ENCODE assay signal across 12 cellular contexts in the genomic region with DNA sequence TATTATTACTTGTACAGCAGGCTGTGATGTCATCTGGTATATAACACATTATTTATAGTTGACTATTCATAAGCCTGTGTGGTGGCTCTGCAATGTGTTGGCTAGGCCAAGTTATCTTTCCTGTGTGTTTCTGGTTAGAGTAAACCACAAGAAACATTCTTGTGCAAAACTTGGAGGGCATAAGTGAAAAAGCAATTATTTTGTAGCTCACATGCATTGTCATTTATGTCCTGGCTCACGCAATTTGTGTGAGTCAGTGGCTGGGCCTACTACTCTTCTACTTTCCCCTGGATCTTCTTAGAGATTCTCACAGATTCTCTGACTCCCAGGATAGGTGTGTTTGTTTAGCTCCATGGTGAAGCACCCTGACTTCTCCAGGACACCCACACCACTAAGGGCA. TPM values are rescaled to one million over a fixed set of nuclear protein-coding genes. Genes with fewer than 3 reads are reported as not detected.
DNase-seq lines count a peak whose midpoint lies in the region; ATAC-seq and TF ChIP-seq lines count a peak whose summit lies in the region.
"Had no signal": no experiment of that assay in that cellular context is flagged by ENCODE, and none has a peak within 500 bp of the region (broad histone marks: within the 10 kb centered on the region; RNA-seq: fewer than 3 reads in every experiment).

No MANE protein-coding gene starts in this region.

- H3K79me2 ChIP-seq in KMS-11 (ENCODE audit: insufficient read depth, low read depth) (no peaks in the 10 kb centered on the region), osteoblast (ENCODE audit: insufficient read depth, low read length) (no peaks in the 10 kb centered on the region)

- DNase-seq in NK-92 treated with Interleukin-12 subunit alpha and Interleukin-12 subunit beta, amount 100 ng/mL, for 24 hours (lab: John Stamatoyannopoulos, UW): peak; percentile 23
- DNase-seq in NK-92 (lab: John Stamatoyannopoulos, UW; ENCODE audit: unreplicated experiment): no peak
- peak; percentile 76 for DNase-seq in adipocyte (ENCODE audit: low read depth)
- DNase-seq in osteoblast (ENCODE audit: insufficient read length, low spot score, missing footprints): peak; percentile 87
- DNase-seq in ecto neural progenitor cell (ENCODE audit: low spot score): no peak
- no peak for DNase-seq in NCI-H2196 treated with DMSO at 0.1 percent for 48 hours (lab: John Stamatoyannopoulos, UW; ENCODE audit: unreplicated experiment)
- no peak for DNase-seq in left colon
- DNase-seq: erythroblast, NCI-H446 treated with DMSO at 0.1 percent for 48 hours, nephron progenitor cell had no signal

- H3K9ac ChIP-seq in KMS-11 (no peak overlapping the region), adipocyte (ENCODE audit: low read length) (no peak overlapping the region)

- H3K9me3 ChIP-seq in adipocyte (ENCODE audit: control insufficient read depth, low read length) (no peaks in the 10 kb centered on the region), osteoblast (ENCODE audit: low read depth, low read length) (no peaks in the 10 kb centered on the region)

- H3K27ac ChIP-seq in KMS-11 (no peak overlapping the region), osteoblast (ENCODE audit: low read depth, low read length) (peak overlapping the region; percentile 87)
- H3K27ac ChIP-seq: 22Rv1 had no signal

- peaks cover 40% of the 10 kb centered on the region for H3K4me1 ChIP-seq in KMS-11 (ENCODE audit: low read depth, poor library complexity, severe bottlenecking)
- H3K4me1 ChIP-seq in adipocyte (ENCODE audit: control insufficient read depth, insufficient read depth, low read length): peaks cover 26% of the 10 kb centered on the region
- H3K4me1 ChIP-seq in osteoblast (ENCODE audit: insufficient read depth, low read length): peaks cover 24% of the 10 kb centered on the region

- H2AFZ ChIP-seq in KMS-11 (ENCODE audit: low read depth): no peak overlapping the region
- H2AFZ ChIP-seq in osteoblast (ENCODE audit: low read length): no peak overlapping the region

- no peaks in the 10 kb centered on the region for H4K20me1 ChIP-seq in KMS-11 (ENCODE audit: insufficient read depth)
- no peaks in the 10 kb centered on the region for H4K20me1 ChIP-seq in osteoblast (ENCODE audit: insufficient read depth, low read length)

- H3K4me2 ChIP-seq in KMS-11 (peak overlapping the region; percentile 45; the same call in 1 of the 2 replicates), osteoblast (ENCODE audit: insufficient read depth, low read length) (no peak overlapping the region)

- H3K27me3 ChIP-seq in KMS-11 (ENCODE audit: insufficient read depth, low read depth) (no peaks in the 10 kb centered on the region), adipocyte (replicated peaks; ENCODE audit: control insufficient read depth, insufficient read depth, low read length) (no peaks in the 10 kb centered on the region), osteoblast (ENCODE audit: insufficient read depth, low read length) (no peaks in the 10 kb centered on the region)

- H3K36me3 ChIP-seq in KMS-11 (ENCODE audit: insufficient read depth) (no peaks in the 10 kb centered on the region), adipocyte (ENCODE audit: control insufficient read depth, insufficient read depth, low read length, severe bottlenecking) (no peaks in the 10 kb centered on the region), osteoblast (ENCODE audit: insufficient read depth, low read length) (no peaks in the 10 kb centered on the region)

- H3K4me3 ChIP-seq in KMS-11 (IDR thresholded peaks at IDR 0.05; ENCODE audit: insufficient read depth, low read depth, low read length) (no peak overlapping the region), adipocyte (ENCODE audit: low read length) (no peak overlapping the region), osteoblast (ENCODE audit: insufficient read depth, low read length) (no peak overlapping the region)

- TF ChIP-seq CTCF in KMS-11 (conservative IDR thresholded peaks at IDR 0.05; ENCODE audit: low read depth, low read length) (no peak), osteoblast (IDR thresholded peaks at IDR 0.05; ENCODE audit: extremely low read depth, low read depth, low read length) (no peak)

- ATAC-seq in left colon: no peak

- intact Hi-C loops in left colon (cut with DNase I, micrococcal nuclease): no loop called here

RNA-seq across cellular contexts. Expression of a gene that starts 59.3 kb away (rescaled TPM):
- total RNA-seq in osteoblast (3.3 and 3.8 TPM in 2 replicates), left colon (1 to 10 TPM; 1.9 to 4.8 TPM)

Comparison
In these comparisons a context has a peak if more than half of its experiments do, and no peak if none do; other contexts are left out.
1. DNase-seq: peak in NK-92 treated with Interleukin-12 subunit alpha and Interleukin-12 subunit beta, amount 100 ng/mL, for 24 hours (single experiment), adipocyte (single experiment) and osteoblast (single experiment); none in NK-92 (single experiment), ecto neural progenitor cell (single experiment), NCI-H2196 treated with DMSO at 0.1 percent for 48 hours (single experiment) and left colon (0 of 2).